14 cellular contexts compared by ENCODE assay signal in the genomic region with DNA sequence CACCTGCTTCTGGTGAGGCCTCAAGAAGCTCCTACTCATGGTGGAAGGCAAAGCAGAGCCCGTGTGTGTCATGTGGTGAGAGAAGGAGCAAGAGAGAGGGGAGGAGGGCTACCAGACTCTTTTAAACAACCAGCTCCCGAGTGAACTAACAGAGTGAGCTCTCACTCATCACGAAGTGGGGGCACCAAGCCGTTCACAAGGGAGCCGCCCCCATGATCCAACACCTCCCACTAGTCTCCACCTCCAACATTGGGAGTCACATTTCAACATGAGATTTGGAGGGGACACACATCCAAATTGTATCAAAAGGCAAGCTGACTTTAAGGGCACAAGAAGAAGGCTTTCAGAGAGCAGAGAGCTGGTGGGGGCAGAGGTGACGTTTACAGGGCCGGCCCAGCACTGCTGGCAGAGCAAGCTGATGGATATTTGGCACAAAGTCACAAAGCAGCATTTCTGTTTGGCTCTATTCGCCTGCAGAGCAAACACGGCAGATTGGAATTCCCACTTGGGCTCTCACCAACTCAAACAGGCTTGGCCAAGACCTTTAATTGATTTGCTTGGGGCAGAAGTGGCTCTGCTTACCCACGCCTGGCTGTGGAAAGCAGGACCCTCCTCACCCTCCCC. TPM values are rescaled to one million over a fixed set of nuclear protein-coding genes. Genes with fewer than 3 reads are reported as not detected.
A peak's percentile ranks its signal among the peaks of the same experiment; 100 is the strongest.
DNase-seq lines count a peak whose midpoint lies in the region; ATAC-seq and TF ChIP-seq lines count a peak whose summit lies in the region.
"Had no signal": no experiment of that assay in that cellular context is flagged by ENCODE, and none has a peak within 500 bp of the region (broad histone marks: within the 10 kb centered on the region; RNA-seq: fewer than 3 reads in every experiment).

No MANE protein-coding gene starts in this region.

- H3K9ac ChIP-seq in GM23248: no peak overlapping the region

- intact Hi-C loops in cardiac septum (cut with DNase I): no loop called here
- intact Hi-C loops in sigmoid colon (cut with DNase I): no loop called here

- H3K9me3 Mint-ChIP-seq in naive thymus-derived CD8-positive, alpha-beta T cell: peaks cover 0 to 2% (median 0%) of the 10 kb centered on the region in 9 donors
- H3K9me3 Mint-ChIP-seq: neural crest cell had no signal

- no peak overlapping the region for H3K4me3 Mint-ChIP-seq in naive thymus-derived CD8-positive, alpha-beta T cell
- H3K4me3 Mint-ChIP-seq: neural crest cell had no signal

- H3K4me1 ChIP-seq in GM23248 (ENCODE audit: insufficient read depth): no peaks in the 10 kb centered on the region
- peaks cover 0 to 31% (median 24%) of the 10 kb centered on the region in 4 donors for H3K4me1 ChIP-seq in sigmoid colon
- H3K4me1 ChIP-seq: HAP-1 had no signal

- H3K9me2 ChIP-seq in GM23248 (ENCODE audit: insufficient read depth): no peaks in the 10 kb centered on the region

- no peak for TF ChIP-seq EP300 in sigmoid colon (IDR thresholded peaks at IDR 0.05)

- TF ChIP-seq CTCF in RWPE1 (conservative IDR thresholded peaks at IDR 0.05; ENCODE audit: low read depth) (no peak), sigmoid colon (IDR thresholded peaks at IDR 0.05) (no peak)

- DNase-seq in GM23248 (peak; percentile 49), RWPE1 (ENCODE audit: low spot score) (no peak), cardiac septum (ENCODE audit: low spot score) (peak; percentile 60), sigmoid colon (peak; percentile 66), RKO (ENCODE audit: low spot score) (no peak), activated gamma-delta T cell treated with Interleukin-2 at 50 U/mL for 16 hours (no peak)
- no peak for DNase-seq in naive thymus-derived CD8-positive, alpha-beta T cell
- DNase-seq: KBM-7, NCI-H2171 had no signal

- no peak overlapping the region for H2AFZ ChIP-seq in GM23248

- 18% methylated on average over 10 of the region's 10 CpGs for WGBS in GM23248 (ENCODE audit: low coverage in 1 of 2, low lambda C conversion rate in 2 of 2, missing lambda C conversion rate in 2 of 2), 2 experiments
- WGBS in sigmoid colon, 2 donors: 71 to 79% methylated on average over 10 of the region's 10 CpGs

- no peaks in the 10 kb centered on the region for H3F3A ChIP-seq in GM23248 (ENCODE audit: insufficient read depth)

- H3K36me3 ChIP-seq in GM23248 (ENCODE audit: low read depth) (no peaks in the 10 kb centered on the region), sigmoid colon (no peaks in the 10 kb centered on the region)
- H3K36me3 ChIP-seq: HAP-1 had no signal

- no peaks in the 10 kb centered on the region for H3K4me1 Mint-ChIP-seq in naive thymus-derived CD8-positive, alpha-beta T cell
- H3K4me1 Mint-ChIP-seq: neural crest cell had no signal

- no peaks in the 10 kb centered on the region for H4K20me1 ChIP-seq in GM23248 (ENCODE audit: insufficient read depth)

- ATAC-seq in HG03135 (IDR thresholded peaks at IDR 0.05; ENCODE audit: unreplicated experiment): no peak
- no peak for ATAC-seq in naive thymus-derived CD8-positive, alpha-beta T cell

- H3K27me3 ChIP-seq in GM23248 (replicated peaks; ENCODE audit: insufficient read depth) (peaks cover 9% of the 10 kb centered on the region; the same call in 1 of the 2 replicates), sigmoid colon (no peaks in the 10 kb centered on the region)

- in situ Hi-C loops in GM23248 (cut with MboI): no loop called here

- H3K27me3 Mint-ChIP-seq in naive thymus-derived CD8-positive, alpha-beta T cell: peaks cover 0 to 2% (median 0%) of the 10 kb centered on the region in 5 donors

- POLR2A ChIA-PET in RWPE1 (lab: Yijun Ruan, JAX; ENCODE audit: low non-redundant PET): no interaction called here
- POLR2A ChIA-PET in naive thymus-derived CD8-positive, alpha-beta T cell (lab: Charles Lee): no interaction called here

- H3K4me3 ChIP-seq in GM23248 (no peak overlapping the region), sigmoid colon (no peak overlapping the region)
- H3K4me3 ChIP-seq: HAP-1 had no signal

- TF ChIP-seq POLR2A in sigmoid colon (IDR thresholded peaks at IDR 0.05): no peak

- H3K27ac Mint-ChIP-seq in naive thymus-derived CD8-positive, alpha-beta T cell: peak overlapping the region in 1 of 10 donors; percentile 42

- H3K36me3 Mint-ChIP-seq in naive thymus-derived CD8-positive, alpha-beta T cell: no peaks in the 10 kb centered on the region

- CTCF ChIA-PET in RWPE1 (lab: Yijun Ruan, JAX): interaction anchor here (1.6 kb wide), 1 partner anchor 177 kb away, joined by 3 read pairs; no protein-coding TSS in a partner anchor

- H3K4me2 ChIP-seq in GM23248 (ENCODE audit: unreplicated experiment): no peak overlapping the region

- H3K27ac ChIP-seq in GM23248: no peak overlapping the region
- 0 out of 2 replicates have a peak overlapping the region, but pooled peaks have one; percentile 5 for H3K27ac ChIP-seq in RWPE1
- peak overlapping the region; percentile 14 to 73 (median 57) for H3K27ac ChIP-seq in sigmoid colon

- H3K9me3 ChIP-seq in GM23248 (ENCODE audit: low read depth) (no peaks in the 10 kb centered on the region), sigmoid colon (no peaks in the 10 kb centered on the region)
- H3K9me3 ChIP-seq: HAP-1 had no signal

- H3K79me2 ChIP-seq in GM23248 (ENCODE audit: insufficient read depth): no peaks in the 10 kb centered on the region

RNA-seq across cellular contexts. Expression of a gene that starts 20.0 kb away (rescaled TPM):
- total RNA-seq in GM23248 (2014; rRNA removed; shearing (Covaris generic)): not detected in 2 replicates
- not detected in 2 replicates for polyA plus RNA-seq in GM23248 (2016; fragmentation: Nextera tagmentation; extraction: Ambion mirVana)
- total RNA-seq in cardiac septum: 0.83 TPM
- 1 to 10 TPM; 1.6 to 5.8 (median 3.5) TPM for total RNA-seq in sigmoid colon
- polyA plus RNA-seq in sigmoid colon: 1 to 10 TPM; 6.0 to 7.2 (median 6.3) TPM
- not detected for total RNA-seq in naive thymus-derived CD8-positive, alpha-beta T cell
- not detected for polyA plus RNA-seq in naive thymus-derived CD8-positive, alpha-beta T cell
- total RNA-seq: kidney epithelial cell, neural crest cell, RPMI7951 had no signal

RNA-seq across cellular contexts. Expression of a gene that starts 46.4 kb away (rescaled TPM):
- 0.11 TPM in 1 of 2 replicates, not detected in the other for total RNA-seq in GM23248 (2014; rRNA removed; shearing (Covaris generic))
- 0.14 and 0.18 TPM in 2 replicates for polyA plus RNA-seq in GM23248 (2016; fragmentation: Nextera tagmentation; extraction: Ambion mirVana)
- total RNA-seq in cardiac septum: 0.54 TPM
- total RNA-seq in sigmoid colon: 1 to 10 TPM in 1 of 4 donors, not detected in 3; 1.4 TPM
- 1 to 10 TPM in 1 of 3 donors, under 1 TPM in 1, not detected in 1; 0.57 to 1.2 TPM for polyA plus RNA-seq in sigmoid colon
- under 1 TPM; 0.78 to 0.80 TPM for total RNA-seq in naive thymus-derived CD8-positive, alpha-beta T cell
- under 1 TPM in 1 of 3 donors, not detected in 2; 0.67 TPM for polyA plus RNA-seq in naive thymus-derived CD8-positive, alpha-beta T cell
- total RNA-seq: RPMI7951 had no signal

Comparison
In these comparisons a context has a peak if more than half of its experiments do, and no peak if none do; other contexts are left out.
1. DNase-seq: peak in GM23248 (single experiment), cardiac septum (single experiment) and sigmoid colon (single experiment); none in RWPE1 (single experiment), RKO (single experiment), activated gamma-delta T cell treated with Interleukin-2 at 50 U/mL for 16 hours (single experiment) and naive thymus-derived CD8-positive, alpha-beta T cell (0 of 10).